20 cellular contexts compared by ENCODE assay signal in genomic region chr19:10692673-10693264, GRCh38. TPM values are rescaled to one million over a fixed set of nuclear protein-coding genes. Genes with fewer than 3 reads are reported as not detected.
DNase-seq lines count a peak whose midpoint lies in the region; ATAC-seq, FAIRE-seq and TF ChIP-seq lines count a peak whose summit lies in the region.
"Had no signal": no experiment of that assay in that cellular context is flagged by ENCODE, and none has a peak within 500 bp of the region (broad histone marks: within the 10 kb centered on the region; RNA-seq: fewer than 3 reads in every experiment).

No MANE protein-coding gene starts in this region.

- POLR2A ChIA-PET in K562 (lab: Yijun Ruan, JAX) = interaction anchor here (0.9 to 2.8 kb wide), 3 partner anchors 10 to 112 kb away, joined by 3 to 13 read pairs (median 5); no protein-coding TSS in a partner anchor

- no peak overlapping the region for H3K27ac ChIP-seq in K562 (ENCODE audit: extremely low read depth, low read depth, low read length)
- H3K27ac ChIP-seq in osteoblast (ENCODE audit: low read depth, low read length) = no peak overlapping the region
- H3K27ac ChIP-seq: PC-9, thoracic aorta had no signal

- peaks cover 22% of the 10 kb centered on the region; the same call in 1 of the 2 replicates for H3K36me3 Mint-ChIP-seq in HFFc6 (ENCODE audit: low read depth)

- WGBS in K562 (ENCODE audit: insufficient coverage, low coverage, missing lambda C conversion rate) = 86% methylated on average over 5 of the region's 5 CpGs

- in situ Hi-C loops in K562 (cut with MboI) = no loop called here

- no peak for TF ChIP-seq EP300 in K562 (IDR thresholded peaks at IDR 0.05; ENCODE audit: low read length)

- BruUV-seq in K562 (replicated peaks; lab: Mats Ljungman, UMichigan) = no TSS peak

- H3K9me3 Mint-ChIP-seq in HFFc6 = no peaks in the 10 kb centered on the region; the same call in 1 of the 2 replicates
- H3K9me3 Mint-ChIP-seq: nephron progenitor cell had no signal

- no peak for ATAC-seq in K562
- no peak for ATAC-seq in GM18505 (IDR thresholded peaks at IDR 0.05; ENCODE audit: unreplicated experiment)
- no peak for ATAC-seq in GM18511 (IDR thresholded peaks at IDR 0.05; ENCODE audit: unreplicated experiment)

- peaks cover 4 to 7% of the 10 kb centered on the region in 2 experiments; a peak in 2 of 5 replicates for H3K27me3 ChIP-seq in K562 (ENCODE audit: control insufficient read depth in 2 of 2, insufficient read depth in 2 of 2, low read length in 2 of 2)
- no peaks in the 10 kb centered on the region for H3K27me3 ChIP-seq in osteoblast (ENCODE audit: insufficient read depth, low read length)
- H3K27me3 ChIP-seq: BLaER1 treated with 17β-estradiol and CSF1 and Interleukin-3, amounts not matched to agents 10 nM and 100 nM had no signal

- no peaks in the 10 kb centered on the region for H3K79me2 ChIP-seq in K562 (ENCODE audit: control insufficient read depth, insufficient read depth, low read length)
- H3K79me2 ChIP-seq in osteoblast (ENCODE audit: insufficient read depth, low read length) = peaks cover 20% of the 10 kb centered on the region

- peaks cover 49% of the 10 kb centered on the region; the same call in 2 of the 3 replicates for H3K36me3 ChIP-seq in K562 (ENCODE audit: control insufficient read depth, insufficient read depth, low read length)
- peaks cover 50% of the 10 kb centered on the region for H3K36me3 ChIP-seq in osteoblast (ENCODE audit: insufficient read depth, low read length)

- intact Hi-C loops in K562 (cut with micrococcal nuclease) = no loop called here

- H3K9me3 ChIP-seq in K562 (replicated peaks; ENCODE audit: control insufficient read depth, insufficient read depth, low read depth, low read length) (no peaks in the 10 kb centered on the region), osteoblast (ENCODE audit: low read depth, low read length) (no peaks in the 10 kb centered on the region)
- H3K9me3 ChIP-seq: BLaER1 treated with 17β-estradiol and CSF1 and Interleukin-3, amounts not matched to agents 10 nM and 100 nM; thoracic aorta had no signal

- H2AFZ ChIP-seq in K562 (ENCODE audit: low read depth, low read length) (no peak overlapping the region), osteoblast (ENCODE audit: low read length) (no peak overlapping the region)
- H2AFZ ChIP-seq: PC-9 had no signal

- CTCF ChIA-PET in K562 (lab: Yijun Ruan, JAX; ENCODE audit: low intra/inter-chr PET ratio) = no interaction called here

- peak overlapping the region; percentile 11; the same call in 1 of the 2 replicates for H3K27ac Mint-ChIP-seq in HFFc6
- H3K27ac Mint-ChIP-seq: nephron progenitor cell had no signal

- TF ChIP-seq POLR2A in K562 (conservative IDR thresholded peaks at IDR 0.05) (peak; percentile 62), GM18505 (IDR thresholded peaks at IDR 0.05; ENCODE audit: borderline replicate concordance, extremely low read depth, insufficient read depth, insufficient read length) (no peak)

- H4K20me1 ChIP-seq in K562 (replicated peaks; ENCODE audit: control insufficient read depth, insufficient read depth, low read length) = peaks cover 41% of the 10 kb centered on the region
- H4K20me1 ChIP-seq in osteoblast (ENCODE audit: insufficient read depth, low read length) = peaks cover 72% of the 10 kb centered on the region

- H3K4me3 ChIP-seq in K562 = no peak overlapping the region
- H3K4me3 ChIP-seq in osteoblast (ENCODE audit: insufficient read depth, low read length) = no peak overlapping the region
- H3K4me3 ChIP-seq: BLaER1 treated with 17β-estradiol and CSF1 and Interleukin-3, amounts not matched to agents 10 nM and 100 nM; PC-9; thoracic aorta had no signal

- TF ChIP-seq RAD21 in K562 (CRISPR knock-in tag; conservative IDR thresholded peaks at IDR 0.05 in 1 of 2, IDR thresholded peaks at IDR 0.05 in 1 of 2) = no peak

- H3K4me1 ChIP-seq in K562 (replicated peaks in 1 of 2; ENCODE audit: control insufficient read depth in 2 of 2, insufficient read depth in 2 of 2, low read length in 2 of 2) (peaks cover 6 to 26% of the 10 kb centered on the region in 2 experiments; a peak in 4 of 5 replicates), osteoblast (ENCODE audit: insufficient read depth, low read length) (peaks cover 5% of the 10 kb centered on the region)

- no peak overlapping the region for H3K4me2 ChIP-seq in K562 (ENCODE audit: insufficient read depth, low read length)
- H3K4me2 ChIP-seq in osteoblast (ENCODE audit: insufficient read depth, low read length) = no peak overlapping the region
- H3K4me2 ChIP-seq: BLaER1 treated with 17β-estradiol and CSF1 and Interleukin-3, amounts not matched to agents 10 nM and 100 nM; PC-9 had no signal

- H3K9ac ChIP-seq in K562 (ENCODE audit: insufficient read depth in 1 of 2, low read depth in 2 of 2, low read length in 2 of 2) = no peak overlapping the region
- H3K9ac ChIP-seq: BLaER1 treated with 17β-estradiol and CSF1 and Interleukin-3, amounts not matched to agents 10 nM and 100 nM had no signal

- peak; percentile 42 for DNase-seq in NCI-H82 (lab: John Stamatoyannopoulos, UW)
- DNase-seq in NCI-H82 treated with DMSO at 0.1 percent for 48 hours (lab: John Stamatoyannopoulos, UW; ENCODE audit: unreplicated experiment) = no peak
- DNase-seq in HFFc6 = no peak
- DNase-seq in K562 (ENCODE audit: extremely low read depth in 1 of 4, low spot score in 3 of 4) = peak in 1 of 4 experiments; percentile 20
- DNase-seq in osteoblast (ENCODE audit: insufficient read length, low spot score, missing footprints) = peak; percentile 14
- no peak for DNase-seq in cerebellum (ENCODE audit: low spot score)
- DNase-seq: anterior cingulate cortex; DMS79 treated with DMSO at 0.1 percent for 48 hours; hippocampal formation; Kasumi-1; NCI-H526 treated with DMSO at 0.1 percent for 48 hours; nephron progenitor cell; stimulated activated CD8-positive, alpha-beta memory T cell treated with anti-CD3 and anti-CD28 coated beads, Interleukin-4, amount 100 ng/mL, for 48 hours had no signal

- peaks cover 17% of the 10 kb centered on the region for H3K4me1 Mint-ChIP-seq in HFFc6 (ENCODE audit: low read depth)

- TF ChIP-seq CTCF in HFFc6 (IDR thresholded peaks at IDR 0.05) (no peak), K562 (IDR thresholded peaks at IDR 0.05 in 2 of 3, conservative IDR thresholded peaks at IDR 0.05 in 1 of 3; ENCODE audit: insufficient read depth in 2 of 3, low read depth in 1 of 3, low read length in 3 of 3) (no peak), osteoblast (IDR thresholded peaks at IDR 0.05; ENCODE audit: extremely low read depth, low read depth, low read length) (no peak)

- H3K27me3 Mint-ChIP-seq in HFFc6 (ENCODE audit: insufficient read depth) = peaks cover 11% of the 10 kb centered on the region

- no peak overlapping the region; the same call in 1 of the 2 replicates for H3K4me3 Mint-ChIP-seq in HFFc6
- H3K4me3 Mint-ChIP-seq: nephron progenitor cell had no signal

- FAIRE-seq in K562 (lab: Jason Lieb, UNC) = peak; percentile 59
- FAIRE-seq: A204.1, GM18507 had no signal

- H3K9me1 ChIP-seq in K562 (ENCODE audit: control insufficient read depth, insufficient read depth, low read length) = peaks cover 9% of the 10 kb centered on the region

RNA-seq across cellular contexts. Expression of gene QTRT1, which starts 8.5 kb away (rescaled TPM):
- 10 to 100 TPM; 28.6 to 36.8 (median 35.0) TPM for total RNA-seq in HFFc6 (2021; fragmentation: NEBNext Ultra II Directional; extraction: Animal tissue kit (Norgen Biotek cat#: 25700))
- 34.3 and 114 TPM in 2 replicates for total RNA-seq in K562 (2011; cell fraction: chromatin; rRNA removed; ENCODE audit: low replicate concordance)
- total RNA-seq in K562 (2011; cell fraction: nucleolus; rRNA removed) = 106 TPM in 2 replicates
- 68.0 and 71.0 TPM in 2 replicates for total RNA-seq in K562 (2011; cell fraction: nucleoplasm; rRNA removed)
- 34.6 and 43.6 TPM in 2 replicates for total RNA-seq in K562 (2014; rRNA removed)
- 7.1 and 10.4 TPM in 2 replicates for total RNA-seq in K562 (2014; rRNA removed; fragmentation: Illumina TruSeq; extraction: Trizol)
- total RNA-seq in K562 (2015; rRNA removed; fragmentation: Illumina TruSeq; extraction: Trizol) = 32.8 and 33.7 TPM in 2 replicates
- 63.5 and 63.6 TPM in 2 replicates for total RNA-seq in K562 (2021)
- polyA plus RNA-seq in K562 (2011; rRNA removed) = 30.5 and 46.6 TPM in 2 replicates
- polyA plus RNA-seq in K562 (2011; cell fraction: cytosol; rRNA removed) = 37.2 and 62.5 TPM in 2 replicates
- polyA plus RNA-seq in K562 (2011; cell fraction: nucleus; rRNA removed) = 188 and 308 TPM in 2 replicates
- 29.4 and 72.1 TPM in 2 replicates for polyA plus RNA-seq in K562 (2012)
- 19.3 and 44.0 TPM in 2 replicates for polyA plus RNA-seq in K562 (2014; fragmentation: Illumina TruSeq; extraction: Trizol)
- 1 to 10 TPM; 1.2 to 6.2 TPM for polyA plus RNA-seq in K562 (2014; fragmentation: Nextera tagmentation; extraction: Ambion mirVana)
- polyA plus RNA-seq in K562 (2014; rRNA removed) = 65.5 and 77.8 TPM in 2 replicates
- polyA minus RNA-seq in K562 (2011; rRNA and poly(A)+ RNA removed) = 6.0 and 7.7 TPM in 2 replicates
- 15.5 and 16.8 TPM in 2 replicates for polyA minus RNA-seq in K562 (2011; cell fraction: cytosol; rRNA and poly(A)+ RNA removed)
- 19.0 and 26.1 TPM in 2 replicates for polyA minus RNA-seq in K562 (2011; cell fraction: nucleus; rRNA and poly(A)+ RNA removed)
- total RNA-seq in osteoblast = 34.0 and 36.5 TPM in 2 replicates
- 28.1 TPM for total RNA-seq in cerebellum

RNA-seq across cellular contexts. Expression of gene DNM2, which starts 25.1 kb away (rescaled TPM):
- total RNA-seq in HFFc6 (2021; fragmentation: NEBNext Ultra II Directional; extraction: Animal tissue kit (Norgen Biotek cat#: 25700)) = 100 to 1,000 TPM in 1 of 6 experiments, 10 to 100 TPM in 5; 91.5 to 122 (median 99.5) TPM
- 612 and 1,251 TPM in 2 replicates for total RNA-seq in K562 (2011; cell fraction: chromatin; rRNA removed; ENCODE audit: low replicate concordance)
- total RNA-seq in K562 (2011; cell fraction: nucleolus; rRNA removed) = 540 and 557 TPM in 2 replicates
- 513 and 610 TPM in 2 replicates for total RNA-seq in K562 (2011; cell fraction: nucleoplasm; rRNA removed)
- total RNA-seq in K562 (2014; rRNA removed) (77.1 and 94.4 TPM in 2 replicates), K562 (2014; rRNA removed; fragmentation: Illumina TruSeq; extraction: Trizol) (53.2 and 53.5 TPM in 2 replicates), K562 (2015; rRNA removed; fragmentation: Illumina TruSeq; extraction: Trizol) (66.6 and 67.2 TPM in 2 replicates), K562 (2021) (153 and 161 TPM in 2 replicates), osteoblast (89.6 and 102 TPM in 2 replicates), cerebellum (67.1 TPM)
- polyA plus RNA-seq in K562 (2011; rRNA removed) (72.6 and 122 TPM in 2 replicates), K562 (2014; fragmentation: Illumina TruSeq; extraction: Trizol) (93.5 and 112 TPM in 2 replicates), K562 (2014; fragmentation: Nextera tagmentation; extraction: Ambion mirVana) (1 to 10 TPM; 2.2 to 2.4 TPM), K562 (2014; rRNA removed) (88.8 and 104 TPM in 2 replicates)
- 66.0 and 77.5 TPM in 2 replicates for polyA plus RNA-seq in K562 (2011; cell fraction: cytosol; rRNA removed)
- polyA plus RNA-seq in K562 (2011; cell fraction: nucleus; rRNA removed) = 343 and 372 TPM in 2 replicates
- 121 and 177 TPM in 2 replicates for polyA plus RNA-seq in K562 (2012)
- polyA minus RNA-seq in K562 (2011; rRNA and poly(A)+ RNA removed) = 138 and 139 TPM in 2 replicates
- 108 and 150 TPM in 2 replicates for polyA minus RNA-seq in K562 (2011; cell fraction: cytosol; rRNA and poly(A)+ RNA removed)
- 314 and 488 TPM in 2 replicates for polyA minus RNA-seq in K562 (2011; cell fraction: nucleus; rRNA and poly(A)+ RNA removed)

RNA-seq across cellular contexts. Expression of gene ILF3, which starts 38.6 kb away (rescaled TPM):
- 100 to 1,000 TPM; 227 to 298 (median 277) TPM for total RNA-seq in HFFc6 (2021; fragmentation: NEBNext Ultra II Directional; extraction: Animal tissue kit (Norgen Biotek cat#: 25700))
- total RNA-seq in K562 (2011; cell fraction: chromatin; rRNA removed; ENCODE audit: low replicate concordance) = 430 and 677 TPM in 2 replicates
- total RNA-seq in K562 (2011; cell fraction: nucleolus; rRNA removed) = 329 and 377 TPM in 2 replicates
- total RNA-seq in K562 (2011; cell fraction: nucleoplasm; rRNA removed) = 305 and 307 TPM in 2 replicates
- total RNA-seq in K562 (2014; rRNA removed) (141 and 169 TPM in 2 replicates), K562 (2014; rRNA removed; fragmentation: Illumina TruSeq; extraction: Trizol) (122 and 125 TPM in 2 replicates), K562 (2015; rRNA removed; fragmentation: Illumina TruSeq; extraction: Trizol) (179 and 183 TPM in 2 replicates), K562 (2021) (408 and 453 TPM in 2 replicates), osteoblast (105 and 107 TPM in 2 replicates), cerebellum (163 TPM)
- polyA plus RNA-seq in K562 (2011; rRNA removed) (175 and 376 TPM in 2 replicates), K562 (2014; fragmentation: Illumina TruSeq; extraction: Trizol) (342 and 395 TPM in 2 replicates), K562 (2014; fragmentation: Nextera tagmentation; extraction: Ambion mirVana) (10 to 100 TPM; 26.0 to 27.5 TPM), K562 (2014; rRNA removed) (231 and 240 TPM in 2 replicates)
- polyA plus RNA-seq in K562 (2011; cell fraction: cytosol; rRNA removed) = 127 and 144 TPM in 2 replicates
- 442 and 520 TPM in 2 replicates for polyA plus RNA-seq in K562 (2011; cell fraction: nucleus; rRNA removed)
- polyA plus RNA-seq in K562 (2012) = 205 and 346 TPM in 2 replicates
- polyA minus RNA-seq in K562 (2011; rRNA and poly(A)+ RNA removed) = 144 and 225 TPM in 2 replicates
- 105 and 160 TPM in 2 replicates for polyA minus RNA-seq in K562 (2011; cell fraction: cytosol; rRNA and poly(A)+ RNA removed)
- polyA minus RNA-seq in K562 (2011; cell fraction: nucleus; rRNA and poly(A)+ RNA removed) = 106 and 132 TPM in 2 replicates

Comparison
In these comparisons a context has a peak if more than half of its experiments do, and no peak if none do; other contexts are left out.
1. DNase-seq: peak in NCI-H82 (single experiment) and osteoblast (single experiment); none in NCI-H82 treated with DMSO at 0.1 percent for 48 hours (single experiment), HFFc6 (single experiment) and cerebellum (single experiment).